Comparison of ENCODE assay signal across 8 cellular contexts in the genomic region with DNA sequence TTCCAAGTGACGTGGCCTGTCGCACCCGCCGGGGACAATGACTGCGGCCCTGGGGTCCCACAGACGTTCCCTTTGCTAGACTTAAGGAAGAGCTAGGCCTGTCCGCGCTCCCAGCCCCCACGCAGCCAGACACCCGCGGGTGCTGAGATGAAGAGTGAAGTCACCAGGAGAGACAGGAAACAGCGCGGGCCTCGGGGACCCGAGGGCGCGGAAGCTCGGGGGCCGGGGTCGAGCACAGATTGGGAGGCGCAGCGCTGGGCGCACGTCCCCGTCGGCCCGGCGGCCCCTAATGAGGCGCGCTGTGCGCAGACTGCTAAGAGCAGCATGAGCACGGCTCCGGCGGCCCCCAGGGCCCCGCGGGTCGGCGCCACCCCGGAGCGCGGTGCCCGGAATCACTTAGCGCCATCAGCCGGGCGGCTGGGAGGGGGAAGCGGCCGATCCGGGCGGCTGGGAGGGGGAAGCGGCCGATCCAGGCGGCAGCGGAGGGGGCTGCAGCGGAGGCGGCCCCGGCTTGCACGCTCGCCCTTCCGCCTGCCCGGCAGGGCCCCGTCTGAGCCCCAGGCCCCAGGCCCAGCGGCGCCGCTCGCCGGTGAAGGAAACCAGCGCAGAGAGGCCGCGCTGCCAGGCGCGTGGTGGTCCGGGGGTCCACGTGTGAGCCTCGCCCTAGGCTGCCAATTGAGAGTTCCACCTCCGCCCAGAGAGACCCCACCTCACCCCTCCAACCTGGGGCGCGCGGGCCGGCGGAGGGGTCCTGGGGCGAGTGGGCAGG. TPM values are rescaled to one million over a fixed set of nuclear protein-coding genes. Genes with fewer than 3 reads are reported as not detected.
DNase-seq lines count a peak whose midpoint lies in the region; ATAC-seq, FAIRE-seq and TF ChIP-seq lines count a peak whose summit lies in the region.
"Had no signal": no experiment of that assay in that cellular context is flagged by ENCODE, and none has a peak within 500 bp of the region (broad histone marks: within the 10 kb centered on the region; RNA-seq: fewer than 3 reads in every experiment).

No MANE protein-coding gene starts in this region.

- no peak overlapping the region for H3K9ac ChIP-seq in HepG2 (ENCODE audit: insufficient read depth, low read depth, low read length)

- intact Hi-C loops in right lobe of liver (cut with DNase I) = no loop called here
- intact Hi-C loops in HepG2 (cut with micrococcal nuclease; ENCODE audit: unreplicated experiment) = no loop called here
- intact Hi-C loops in right cardiac atrium (cut with DNase I) = no loop called here
- intact Hi-C loops in aorta (cut with DNase I) = no loop called here

- FAIRE-seq in HepG2 (lab: Jason Lieb, UNC) = no peak

- H3K27me3 ChIP-seq in right lobe of liver (no peaks in the 10 kb centered on the region), HepG2 (ENCODE audit: control insufficient read depth in 1 of 2, insufficient read depth in 2 of 2, low read length in 2 of 2) (peaks cover 4 to 18% of the 10 kb centered on the region in 2 experiments; a peak in 3 of 5 replicates), right cardiac atrium (ENCODE audit: control insufficient read depth, insufficient read depth) (no peaks in the 10 kb centered on the region), aorta (ENCODE audit: control insufficient read depth in 1 of 2, insufficient read depth in 2 of 2, low read length in 1 of 2) (no peaks in the 10 kb centered on the region)

- no peak overlapping the region for H3K27ac ChIP-seq in right lobe of liver
- H3K27ac ChIP-seq in HepG2 (ENCODE audit: extremely low read length, insufficient read depth, low read length) = no peak overlapping the region
- H3K27ac ChIP-seq in right cardiac atrium (ENCODE audit: low read length) = no peak overlapping the region
- H3K27ac ChIP-seq in aorta (ENCODE audit: low read depth in 1 of 2, low read length in 2 of 2) = no peak overlapping the region
- H3K27ac ChIP-seq: VCaP had no signal

- DNase-seq in right lobe of liver (no peak), HepG2 (ENCODE audit: low spot score) (no peak), right cardiac atrium (peak in 2 of 3 donors; percentile 60 to 67), aorta (no peak), anterior cingulate cortex (lab: John Stamatoyannopoulos, UW) (no peak)
- DNase-seq: DMS 273 treated with DMSO at 0.1 percent for 48 hours had no signal

- 31% methylated on average over 13 of the region's 81 CpGs for WGBS in right lobe of liver (ENCODE audit: insufficient coverage, low coverage, low lambda C conversion rate, missing lambda C conversion rate)
- 85% methylated on average over 50 of the region's 81 CpGs for WGBS in HepG2 (ENCODE audit: low lambda C conversion rate)
- 7% methylated on average over 81 of the region's 81 CpGs for WGBS in right cardiac atrium
- 7 to 8% methylated on average over 54 to 81 of the region's 81 CpGs for WGBS in aorta, 2 donors

- H3K36me3 ChIP-seq in right lobe of liver (no peaks in the 10 kb centered on the region), HepG2 (replicated peaks in 1 of 2; ENCODE audit: control insufficient read depth in 1 of 2, insufficient read depth in 2 of 2, low read length in 2 of 2) (no peaks in the 10 kb centered on the region), aorta (ENCODE audit: control insufficient read depth in 1 of 2, insufficient read depth in 2 of 2, low read length in 1 of 2) (no peaks in the 10 kb centered on the region)

- no peak overlapping the region for H2AFZ ChIP-seq in HepG2 (ENCODE audit: low read length)

- H3K9me3 ChIP-seq in right lobe of liver (no peaks in the 10 kb centered on the region), HepG2 (ENCODE audit: low read length) (no peaks in the 10 kb centered on the region), right cardiac atrium (ENCODE audit: control insufficient read depth, low read length) (no peaks in the 10 kb centered on the region), aorta (ENCODE audit: control insufficient read depth, low read length) (no peaks in the 10 kb centered on the region)

- no peak overlapping the region for H3K4me2 ChIP-seq in HepG2 (ENCODE audit: low read depth, low read length)

- TF ChIP-seq POLR2A in right lobe of liver (IDR thresholded peaks at IDR 0.05) = no peak
- TF ChIP-seq POLR2A in HepG2 (IDR thresholded peaks at IDR 0.05; ENCODE audit: insufficient read depth in 1 of 2, low read depth in 2 of 2, low read length in 2 of 2) = no peak

- no peaks in the 10 kb centered on the region for H3K4me1 ChIP-seq in right lobe of liver
- H3K4me1 ChIP-seq in HepG2 (ENCODE audit: insufficient read depth, low read length) = peaks cover 11% of the 10 kb centered on the region
- H3K4me1 ChIP-seq in right cardiac atrium (ENCODE audit: control insufficient read depth, insufficient read depth, low read length) = no peaks in the 10 kb centered on the region
- no peaks in the 10 kb centered on the region for H3K4me1 ChIP-seq in aorta (ENCODE audit: control insufficient read depth in 1 of 2, insufficient read depth in 2 of 2, low read length in 2 of 2)

- H3K4me3 ChIP-seq in right lobe of liver (peak overlapping the region in 2 of 3 donors; percentile 14 to 23), HepG2 (replicated peaks in 1 of 3; ENCODE audit: insufficient read depth in 1 of 3, low read depth in 2 of 3, low read length in 3 of 3) (no peak overlapping the region), right cardiac atrium (ENCODE audit: low read length) (peak overlapping the region; percentile 37), aorta (ENCODE audit: low read length in 2 of 2) (no peak overlapping the region)

- H4K20me1 ChIP-seq in HepG2 (ENCODE audit: insufficient read depth, low read length) = no peaks in the 10 kb centered on the region

- no peak for TF ChIP-seq RAD21 in HepG2 (CRISPR knock-in tag; IDR thresholded peaks at IDR 0.05)

- POLR2A ChIA-PET in HepG2 (lab: Yijun Ruan, JAX) = no interaction called here

- CTCF ChIA-PET in HepG2 (lab: Yijun Ruan, JAX; ENCODE audit: low intra/inter-chr PET ratio, low total read pairs) = no interaction called here

- BruUV-seq in HepG2 (replicated peaks; lab: Mats Ljungman, UMichigan) = no TSS peak

- ATAC-seq in right lobe of liver (peak in 3 of 4 donors; percentile 39 to 50 (median 47)), HepG2 (no peak), right cardiac atrium (peak; percentile 28 to 78), aorta (ENCODE audit: low FRiP score) (peak; percentile 36), GM19397 (IDR thresholded peaks at IDR 0.05; ENCODE audit: unreplicated experiment) (no peak)

- no peaks in the 10 kb centered on the region for H3K79me2 ChIP-seq in HepG2 (ENCODE audit: insufficient read depth, low read length)

- in situ Hi-C loops in HepG2 (cut with HindIII; ENCODE audit: extremely low pct_ligation_motif_present, low pct_unique_long_range_greater_than_20kb) = no loop called here

- TF ChIP-seq EP300 in HepG2 (IDR thresholded peaks at IDR 0.05; ENCODE audit: low read depth in 2 of 2, low read length in 2 of 2) (no peak), HepG2 (CRISPR knock-in tag; IDR thresholded peaks at IDR 0.05; ENCODE audit: borderline replicate concordance) (no peak)

- TF ChIP-seq CTCF in right lobe of liver (IDR thresholded peaks at IDR 0.05) = no peak
- no peak for TF ChIP-seq CTCF in HepG2 (CRISPR knock-in tag; IDR thresholded peaks at IDR 0.05)

RNA-seq across cellular contexts. Expression of a gene that starts 8.3 kb away (rescaled TPM):
- total RNA-seq in right lobe of liver (under 1 TPM in 2 of 6 experiments, not detected in 4; 0.74 to 0.93 TPM), HepG2 (2016; rRNA removed; fragmentation: Illumina TruSeq; extraction: Trizol) (not detected in 2 replicates), right cardiac atrium (not detected), aorta (not detected)
- total RNA-seq in HepG2 (2016; cell fraction: cytosol; rRNA removed; fragmentation: Illumina TruSeq; extraction: Trizol; ENCODE audit: low read depth) = not detected in 2 replicates
- total RNA-seq in HepG2 (2016; cell fraction: insoluble cytoplasmic fraction; rRNA removed; fragmentation: Illumina TruSeq; extraction: Trizol) = not detected in 2 replicates
- total RNA-seq in HepG2 (2016; cell fraction: membrane; rRNA removed; fragmentation: Illumina TruSeq; extraction: Trizol) = not detected in 2 replicates
- not detected in 2 replicates for total RNA-seq in HepG2 (2016; cell fraction: nucleus; rRNA removed; fragmentation: Illumina TruSeq; extraction: Trizol)
- polyA plus RNA-seq in HepG2 (2011; rRNA removed) (0.12 and 0.21 TPM in 2 replicates), right cardiac atrium (not detected), aorta (not detected)
- 0.22 and 0.74 TPM in 2 replicates for polyA plus RNA-seq in HepG2 (2011; cell fraction: cytosol; rRNA removed)
- polyA plus RNA-seq in HepG2 (2011; cell fraction: nucleus; rRNA removed) = 0.37 and 0.38 TPM in 2 replicates
- not detected in 2 replicates for polyA plus RNA-seq in HepG2 (2012)
- not detected in 2 replicates for polyA plus RNA-seq in HepG2 (2016; cell fraction: cytosol; fragmentation: Illumina TruSeq; extraction: Trizol; ENCODE audit: low read depth)
- polyA plus RNA-seq in HepG2 (2016; cell fraction: insoluble cytoplasmic fraction; fragmentation: Illumina TruSeq; extraction: Trizol; ENCODE audit: low read depth) = not detected in 2 replicates
- not detected in 2 replicates for polyA plus RNA-seq in HepG2 (2016; cell fraction: membrane; fragmentation: Illumina TruSeq; extraction: Trizol; ENCODE audit: low read depth)
- not detected in 2 replicates for polyA plus RNA-seq in HepG2 (2016; cell fraction: nucleus; fragmentation: Illumina TruSeq; extraction: Trizol; ENCODE audit: insufficient read depth, low read depth)
- not detected in 2 replicates for polyA minus RNA-seq in HepG2 (2011; rRNA and poly(A)+ RNA removed; ENCODE audit: low replicate concordance)
- not detected in 2 replicates for polyA minus RNA-seq in HepG2 (2011; cell fraction: cytosol; rRNA and poly(A)+ RNA removed)
- not detected in 2 replicates for polyA minus RNA-seq in HepG2 (2011; cell fraction: nucleus; rRNA and poly(A)+ RNA removed)

RNA-seq across cellular contexts. Expression of a gene that starts 21.4 kb away (rescaled TPM):
- total RNA-seq in right lobe of liver = 10 to 100 TPM in 2 of 6 experiments, 1 to 10 TPM in 4; 1.8 to 41.2 (median 7.0) TPM
- not detected in 2 replicates for total RNA-seq in HepG2 (2016; rRNA removed; fragmentation: Illumina TruSeq; extraction: Trizol)
- not detected in 2 replicates for total RNA-seq in HepG2 (2016; cell fraction: cytosol; rRNA removed; fragmentation: Illumina TruSeq; extraction: Trizol; ENCODE audit: low read depth)
- total RNA-seq in HepG2 (2016; cell fraction: insoluble cytoplasmic fraction; rRNA removed; fragmentation: Illumina TruSeq; extraction: Trizol) = not detected in 2 replicates
- not detected in 2 replicates for total RNA-seq in HepG2 (2016; cell fraction: membrane; rRNA removed; fragmentation: Illumina TruSeq; extraction: Trizol)
- total RNA-seq in HepG2 (2016; cell fraction: nucleus; rRNA removed; fragmentation: Illumina TruSeq; extraction: Trizol) = not detected in 2 replicates
- polyA plus RNA-seq in HepG2 (2011; rRNA removed) = not detected in 2 replicates
- not detected in 2 replicates for polyA plus RNA-seq in HepG2 (2011; cell fraction: cytosol; rRNA removed)
- not detected in 2 replicates for polyA plus RNA-seq in HepG2 (2011; cell fraction: nucleus; rRNA removed)
- polyA plus RNA-seq in HepG2 (2012) = not detected in 2 replicates
- polyA plus RNA-seq in HepG2 (2016; cell fraction: cytosol; fragmentation: Illumina TruSeq; extraction: Trizol; ENCODE audit: low read depth) = not detected in 2 replicates
- not detected in 2 replicates for polyA plus RNA-seq in HepG2 (2016; cell fraction: insoluble cytoplasmic fraction; fragmentation: Illumina TruSeq; extraction: Trizol; ENCODE audit: low read depth)
- polyA plus RNA-seq in HepG2 (2016; cell fraction: membrane; fragmentation: Illumina TruSeq; extraction: Trizol; ENCODE audit: low read depth) = not detected in 2 replicates
- not detected in 2 replicates for polyA plus RNA-seq in HepG2 (2016; cell fraction: nucleus; fragmentation: Illumina TruSeq; extraction: Trizol; ENCODE audit: insufficient read depth, low read depth)
- polyA minus RNA-seq in HepG2 (2011; rRNA and poly(A)+ RNA removed; ENCODE audit: low replicate concordance) = not detected in 2 replicates
- not detected in 2 replicates for polyA minus RNA-seq in HepG2 (2011; cell fraction: cytosol; rRNA and poly(A)+ RNA removed)
- polyA minus RNA-seq in HepG2 (2011; cell fraction: nucleus; rRNA and poly(A)+ RNA removed) = not detected in 2 replicates
- total RNA-seq in right cardiac atrium = under 1 TPM in 1 of 4 donors, not detected in 3; 0.50 TPM
- not detected for polyA plus RNA-seq in right cardiac atrium
- total RNA-seq in aorta = not detected
- 1 to 10 TPM; 2.2 to 6.3 TPM for polyA plus RNA-seq in aorta

RNA-seq across cellular contexts. Expression of a gene that starts 46.9 kb away (rescaled TPM):
- total RNA-seq in right lobe of liver (10 to 100 TPM; 27.8 to 59.1 (median 38.0) TPM), HepG2 (2016; rRNA removed; fragmentation: Illumina TruSeq; extraction: Trizol) (187 and 201 TPM in 2 replicates), right cardiac atrium (10 to 100 TPM; 31.5 to 48.2 (median 43.3) TPM), aorta (10 to 100 TPM; 19.6 to 23.5 TPM)
- 73.7 and 85.4 TPM in 2 replicates for total RNA-seq in HepG2 (2016; cell fraction: cytosol; rRNA removed; fragmentation: Illumina TruSeq; extraction: Trizol; ENCODE audit: low read depth)
- 186 and 201 TPM in 2 replicates for total RNA-seq in HepG2 (2016; cell fraction: insoluble cytoplasmic fraction; rRNA removed; fragmentation: Illumina TruSeq; extraction: Trizol)
- total RNA-seq in HepG2 (2016; cell fraction: membrane; rRNA removed; fragmentation: Illumina TruSeq; extraction: Trizol) = 110 and 125 TPM in 2 replicates
- 63.7 and 71.2 TPM in 2 replicates for total RNA-seq in HepG2 (2016; cell fraction: nucleus; rRNA removed; fragmentation: Illumina TruSeq; extraction: Trizol)
- polyA plus RNA-seq in HepG2 (2011; rRNA removed) (89.8 and 96.6 TPM in 2 replicates), right cardiac atrium (69.9 TPM), aorta (10 to 100 TPM; 34.8 to 50.5 TPM)
- 91.9 and 140 TPM in 2 replicates for polyA plus RNA-seq in HepG2 (2011; cell fraction: cytosol; rRNA removed)
- 52.3 and 57.4 TPM in 2 replicates for polyA plus RNA-seq in HepG2 (2011; cell fraction: nucleus; rRNA removed)
- polyA plus RNA-seq in HepG2 (2012) = 67.7 and 77.8 TPM in 2 replicates
- 65.7 and 79.0 TPM in 2 replicates for polyA plus RNA-seq in HepG2 (2016; cell fraction: cytosol; fragmentation: Illumina TruSeq; extraction: Trizol; ENCODE audit: low read depth)
- polyA plus RNA-seq in HepG2 (2016; cell fraction: insoluble cytoplasmic fraction; fragmentation: Illumina TruSeq; extraction: Trizol; ENCODE audit: low read depth) = 195 and 204 TPM in 2 replicates
- 80.8 and 93.5 TPM in 2 replicates for polyA plus RNA-seq in HepG2 (2016; cell fraction: membrane; fragmentation: Illumina TruSeq; extraction: Trizol; ENCODE audit: low read depth)
- 120 and 125 TPM in 2 replicates for polyA plus RNA-seq in HepG2 (2016; cell fraction: nucleus; fragmentation: Illumina TruSeq; extraction: Trizol; ENCODE audit: insufficient read depth, low read depth)
- polyA minus RNA-seq in HepG2 (2011; rRNA and poly(A)+ RNA removed; ENCODE audit: low replicate concordance) = 22.4 and 55.0 TPM in 2 replicates
- 24.7 and 35.9 TPM in 2 replicates for polyA minus RNA-seq in HepG2 (2011; cell fraction: cytosol; rRNA and poly(A)+ RNA removed)
- polyA minus RNA-seq in HepG2 (2011; cell fraction: nucleus; rRNA and poly(A)+ RNA removed) = 13.3 and 16.5 TPM in 2 replicates

RNA-seq across cellular contexts. Expression of a gene that starts 49.4 kb away (rescaled TPM):
- total RNA-seq in right lobe of liver (under 1 TPM in 3 of 6 experiments, not detected in 3; 0.55 to 0.81 (median 0.66) TPM), HepG2 (2016; rRNA removed; fragmentation: Illumina TruSeq; extraction: Trizol) (not detected in 2 replicates), right cardiac atrium (1 to 10 TPM in 1 of 4 donors, under 1 TPM in 1, not detected in 2; 0.79 to 1.5 TPM), aorta (under 1 TPM in 1 of 2 donors, not detected in 1; 0.49 TPM)
- total RNA-seq in HepG2 (2016; cell fraction: cytosol; rRNA removed; fragmentation: Illumina TruSeq; extraction: Trizol; ENCODE audit: low read depth) = not detected in 2 replicates
- 0.22 TPM in 1 of 2 replicates, not detected in the other for total RNA-seq in HepG2 (2016; cell fraction: insoluble cytoplasmic fraction; rRNA removed; fragmentation: Illumina TruSeq; extraction: Trizol)
- not detected in 2 replicates for total RNA-seq in HepG2 (2016; cell fraction: membrane; rRNA removed; fragmentation: Illumina TruSeq; extraction: Trizol)
- total RNA-seq in HepG2 (2016; cell fraction: nucleus; rRNA removed; fragmentation: Illumina TruSeq; extraction: Trizol) = 0.72 and 1.5 TPM in 2 replicates
- polyA plus RNA-seq in HepG2 (2011; rRNA removed) (0.22 and 0.28 TPM in 2 replicates), right cardiac atrium (0.75 TPM), aorta (under 1 TPM in 1 of 2 donors, not detected in 1; 0.69 TPM)
- not detected in 2 replicates for polyA plus RNA-seq in HepG2 (2011; cell fraction: cytosol; rRNA removed)
- 2.9 and 3.0 TPM in 2 replicates for polyA plus RNA-seq in HepG2 (2011; cell fraction: nucleus; rRNA removed)
- 0.37 TPM in 1 of 2 replicates, not detected in the other for polyA plus RNA-seq in HepG2 (2012)
- polyA plus RNA-seq in HepG2 (2016; cell fraction: cytosol; fragmentation: Illumina TruSeq; extraction: Trizol; ENCODE audit: low read depth) = not detected in 2 replicates
- not detected in 2 replicates for polyA plus RNA-seq in HepG2 (2016; cell fraction: insoluble cytoplasmic fraction; fragmentation: Illumina TruSeq; extraction: Trizol; ENCODE audit: low read depth)
- not detected in 2 replicates for polyA plus RNA-seq in HepG2 (2016; cell fraction: membrane; fragmentation: Illumina TruSeq; extraction: Trizol; ENCODE audit: low read depth)
- polyA plus RNA-seq in HepG2 (2016; cell fraction: nucleus; fragmentation: Illumina TruSeq; extraction: Trizol; ENCODE audit: insufficient read depth, low read depth) = 0.96 and 1.2 TPM in 2 replicates
- polyA minus RNA-seq in HepG2 (2011; rRNA and poly(A)+ RNA removed; ENCODE audit: low replicate concordance) = 0.21 and 1.1 TPM in 2 replicates
- polyA minus RNA-seq in HepG2 (2011; cell fraction: cytosol; rRNA and poly(A)+ RNA removed) = not detected in 2 replicates
- polyA minus RNA-seq in HepG2 (2011; cell fraction: nucleus; rRNA and poly(A)+ RNA removed) = 5.0 and 7.0 TPM in 2 replicates

Comparison
In these comparisons a context has a peak if more than half of its experiments do, and no peak if none do; other contexts are left out.
1. ATAC-seq: peak in right lobe of liver (3 of 4), right cardiac atrium (2 of 2) and aorta (single experiment); none in HepG2 (single experiment) and GM19397 (single experiment).
2. H3K4me3 ChIP-seq: peak in right lobe of liver (2 of 3) and right cardiac atrium (single experiment); none in HepG2 (0 of 3) and aorta (0 of 2).
3. DNase-seq: peak in right cardiac atrium (2 of 3); none in right lobe of liver (0 of 3), HepG2 (single experiment), aorta (0 of 2) and anterior cingulate cortex (0 of 58).